ENCODE assay signal across 8 cellular contexts in the genomic region with DNA sequence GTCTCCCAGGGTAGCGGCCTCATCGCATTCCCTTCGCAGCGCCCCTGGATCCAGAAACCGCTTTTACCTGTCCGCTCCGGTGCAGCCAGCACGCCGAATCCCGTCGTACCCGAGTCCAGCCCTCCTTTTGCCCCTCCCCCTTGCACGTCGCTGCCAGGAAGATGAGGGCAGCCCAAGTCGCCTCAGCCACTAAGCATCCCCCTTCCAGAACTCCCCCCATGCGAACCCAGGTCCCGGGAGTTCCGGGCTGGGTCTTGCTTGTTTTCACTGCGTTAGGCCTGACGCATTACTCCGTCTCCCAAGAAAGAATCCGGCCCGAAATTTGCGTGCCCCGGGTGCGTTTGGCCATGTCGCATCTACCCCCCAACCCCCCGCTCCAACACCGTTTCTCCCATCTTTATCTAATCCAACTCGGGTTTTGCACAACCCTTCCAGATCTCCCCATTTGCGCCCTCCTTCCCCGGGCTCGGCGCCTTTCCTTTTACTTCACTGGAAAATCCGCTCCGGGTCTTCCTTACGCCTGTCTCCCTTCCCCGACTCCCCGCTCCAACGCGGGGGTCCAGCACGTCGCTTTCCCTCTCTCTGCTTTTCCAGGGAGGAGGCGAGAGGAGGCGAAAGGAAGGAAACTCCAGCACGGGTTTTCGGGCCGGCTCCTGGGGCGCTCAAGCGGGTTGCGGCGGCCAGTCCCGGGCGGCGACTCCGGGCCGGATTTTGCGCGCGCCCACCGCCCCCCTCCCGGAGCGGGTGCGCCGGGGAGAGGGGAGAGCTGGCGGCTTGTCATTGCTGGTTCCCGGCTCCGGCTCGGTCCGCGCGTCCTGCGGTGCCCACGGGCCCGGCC.
DNase-seq lines count a peak whose midpoint lies in the region; ATAC-seq and TF ChIP-seq lines count a peak whose summit lies in the region.
"Not testable (repeated sequence)": the region's sequence is repeated elsewhere in the genome, so short reads cannot be mapped to it uniquely, and the experiment has no call there.

No MANE protein-coding gene starts in this region.

- H3K27me3 ChIP-seq in A673 (replicated peaks; ENCODE audit: insufficient read depth, low read depth, low read length, poor library complexity); OCI-LY3 (ENCODE audit: low read depth, low read length); duodenal mucosa (ENCODE audit: control insufficient read depth in 1 of 2, insufficient read depth in 2 of 2, low read length in 2 of 2): not testable (repeated sequence)

- H3K4me3 ChIP-seq in A673 (ENCODE audit: low read depth, low read length, poor library complexity, severe bottlenecking): peak overlapping the region; percentile 60
- H3K4me3 ChIP-seq in OCI-LY3 (ENCODE audit: low read length): peak overlapping the region; percentile 91
- H3K4me3 ChIP-seq in duodenal mucosa (ENCODE audit: low read depth in 1 of 2, low read length in 2 of 2): peak overlapping the region; percentile 68 to 78
- H3K4me3 ChIP-seq in skin epidermis: peak overlapping the region; percentile 53 to 87 (median 76)

- H2AFZ ChIP-seq in OCI-LY3 (ENCODE audit: low read depth, low read length): peak overlapping the region; percentile 81

- peaks cover 18% of the 10 kb centered on the region for H4K20me1 ChIP-seq in OCI-LY3 (ENCODE audit: insufficient read depth, low read length)

- peak; percentile 45 for ATAC-seq in GM18868 (IDR thresholded peaks at IDR 0.05; ENCODE audit: unreplicated experiment)

- not testable (repeated sequence) for H3K4me1 ChIP-seq in A673 (ENCODE audit: insufficient read depth, low read length, poor library complexity, severe bottlenecking); OCI-LY3 (ENCODE audit: low read length)
- H3K4me1 ChIP-seq in duodenal mucosa (ENCODE audit: control insufficient read depth in 1 of 2, insufficient read depth in 2 of 2, low read length in 2 of 2): peaks cover 0 to 22% of the 10 kb centered on the region in 2 donors

- H3K36me3 ChIP-seq in A673 (ENCODE audit: insufficient read depth, low read length, poor library complexity, severe bottlenecking); OCI-LY3 (replicated peaks; ENCODE audit: low read depth, low read length); duodenal mucosa (ENCODE audit: control insufficient read depth in 1 of 2, insufficient read depth in 2 of 2, low read length in 2 of 2): not testable (repeated sequence)

- BruUV-seq in A673 (replicated peaks; lab: Mats Ljungman, UMichigan): not testable (repeated sequence)

- peak; percentile 94 for DNase-seq in A673 (ENCODE audit: low spot score)
- peak; percentile 89 to 91 for DNase-seq in Kasumi-1 (lab: John Stamatoyannopoulos, UW)
- DNase-seq in activated CD8-positive, alpha-beta memory T cell treated with anti-CD3 and anti-CD28 coated beads for 4 hours (ENCODE audit: low read depth in 2 of 2): peak; percentile 28 to 39
- peak; percentile 81 for DNase-seq in kidney glomerular epithelial cell (lab: John Stamatoyannopoulos, UW)

- H3K9ac ChIP-seq in OCI-LY3 (ENCODE audit: low read length): peak overlapping the region; percentile 87
- H3K9ac ChIP-seq in duodenal mucosa (ENCODE audit: low read depth in 1 of 2, low read length in 2 of 2): peak overlapping the region; percentile 26 to 63

- TF ChIP-seq CTCF in A673 (conservative IDR thresholded peaks at IDR 0.05; ENCODE audit: low read depth, low read length); OCI-LY3 (IDR thresholded peaks at IDR 0.05; ENCODE audit: low read depth, low read length): not testable (repeated sequence)

- POLR2A ChIA-PET in A673 (lab: Charles Lee; ENCODE audit: low non-redundant PET): not testable (repeated sequence)

- H3K27ac ChIP-seq in A673 (ENCODE audit: low read depth, low read length, poor library complexity, severe bottlenecking) (peak overlapping the region; percentile 82), OCI-LY3 (ENCODE audit: low read length) (peak overlapping the region; percentile 59), skin epidermis (peak overlapping the region; percentile 18 to 80 (median 72))
- H3K27ac ChIP-seq in duodenal mucosa (ENCODE audit: low read depth, low read length): not testable (repeated sequence)

- not testable (repeated sequence) for H3K9me3 ChIP-seq in A673 (ENCODE audit: low read depth, low read length, poor library complexity, severe bottlenecking); OCI-LY3 (ENCODE audit: insufficient read depth, low read length); duodenal mucosa (ENCODE audit: control insufficient read depth in 1 of 2, low read length in 2 of 2)

- peak overlapping the region; percentile 87 for H3K4me2 ChIP-seq in OCI-LY3 (ENCODE audit: low read length)

- H3K79me2 ChIP-seq in OCI-LY3 (ENCODE audit: low read length): peaks cover 40% of the 10 kb centered on the region

- CTCF ChIA-PET in A673 (lab: Charles Lee): not testable (repeated sequence)

- intact Hi-C loops in A673 (cut with micrococcal nuclease; ENCODE audit: unreplicated experiment): not testable (repeated sequence)

Comparison
In these comparisons a context has a peak if more than half of its experiments do, and no peak if none do; other contexts are left out.
1. DNase-seq: peak in every context shown above with its lines; median percentile 94 in A673; 90 in Kasumi-1; 81 in kidney glomerular epithelial cell; 34 in activated CD8-positive, alpha-beta memory T cell treated with anti-CD3 and anti-CD28 coated beads for 4 hours.